ENCODE assay signal across 16 cellular contexts in genomic region chr7:149021725-149022062, GRCh38. TPM values are rescaled to one million over a fixed set of nuclear protein-coding genes. Genes with fewer than 3 reads are reported as not detected.
A peak's percentile ranks its signal among the peaks of the same experiment; 100 is the strongest.
DNase-seq lines count a peak whose midpoint lies in the region; TF ChIP-seq lines count a peak whose summit lies in the region.
"Had no signal": no experiment of that assay in that cellular context is flagged by ENCODE, and none has a peak within 500 bp of the region (broad histone marks: within the 10 kb centered on the region; RNA-seq: fewer than 3 reads in every experiment).

No MANE protein-coding gene starts in this region.

- H3K4me2 ChIP-seq in Loucy (ENCODE audit: low read depth, low read length, poor library complexity, severe bottlenecking): peak overlapping the region; percentile 10

- H3K9me2 ChIP-seq in Loucy (replicated peaks; ENCODE audit: low read depth, low read length): no peaks in the 10 kb centered on the region

- H3K4me1 ChIP-seq in Loucy (ENCODE audit: insufficient read depth, low read length, poor library complexity, severe bottlenecking) (peaks cover 35% of the 10 kb centered on the region), endodermal cell (ENCODE audit: control insufficient read depth, insufficient read depth, low read length) (no peaks in the 10 kb centered on the region)
- H3K4me1 ChIP-seq: SJSA1 had no signal

- peak; percentile 14 for TF ChIP-seq POLR2A in GM15510 (IDR thresholded peaks at IDR 0.05; ENCODE audit: borderline replicate concordance, extremely low read depth, insufficient read length)

- DNase-seq in endodermal cell (no peak), SW480 (ENCODE audit: low spot score) (no peak), NCI-H2029 treated with DMSO at 0.1 percent for 48 hours (lab: John Stamatoyannopoulos, UW) (no peak)
- no peak for DNase-seq in stimulated activated CD4-positive, alpha-beta T cell treated with anti-CD3 and anti-CD28 coated beads, Interleukin-4, amount 100 ng/mL, for 4 hours
- DNase-seq in activated CD8-positive, alpha-beta memory T cell treated with anti-CD3 and anti-CD28 coated beads, Interleukin-2, amount 50 U/mL, for 48 hours: no peak
- DNase-seq: adrenal gland; GOT3; KG1; midbrain; NCI-H1436; NCI-H446; stimulated activated naive CD4-positive, alpha-beta T cell had no signal

- H3K27ac Mint-ChIP-seq in endodermal cell: peak overlapping the region; percentile 60

- no peak for TF ChIP-seq CTCF in 22Rv1 (IDR thresholded peaks at IDR 0.05)
- TF ChIP-seq CTCF in Loucy (conservative IDR thresholded peaks at IDR 0.05; ENCODE audit: low read length): no peak
- TF ChIP-seq CTCF in endodermal cell (conservative IDR thresholded peaks at IDR 0.05): no peak

- H3K9ac ChIP-seq in Loucy (ENCODE audit: low read depth, low read length, poor library complexity, severe bottlenecking): no peak overlapping the region
- no peak overlapping the region for H3K9ac ChIP-seq in endodermal cell (ENCODE audit: extremely low read depth, low read length, poor library complexity, severe bottlenecking)

- no peak overlapping the region for H2AFZ ChIP-seq in Loucy (ENCODE audit: low read length)

- H3K9me3 ChIP-seq in Loucy (ENCODE audit: insufficient read depth, low read depth, low read length) (no peaks in the 10 kb centered on the region), endodermal cell (ENCODE audit: control insufficient read depth, low read length) (no peaks in the 10 kb centered on the region)
- H3K9me3 ChIP-seq: adrenal gland, SJSA1 had no signal

- no peaks in the 10 kb centered on the region for H3K27me3 Mint-ChIP-seq in endodermal cell (ENCODE audit: insufficient read depth)

- peaks cover 11% of the 10 kb centered on the region for H3K4me1 Mint-ChIP-seq in endodermal cell

- peaks cover 36% of the 10 kb centered on the region for H4K20me1 ChIP-seq in Loucy (ENCODE audit: insufficient read depth, low read length, poor library complexity, severe bottlenecking)

- H3K36me3 ChIP-seq in Loucy (ENCODE audit: insufficient read depth, low read length) (peaks cover 19% of the 10 kb centered on the region; the same call in 1 of the 2 replicates), endodermal cell (ENCODE audit: control insufficient read depth, insufficient read depth, low read length) (peaks cover 72% of the 10 kb centered on the region)

- H3K4me3 ChIP-seq in Loucy (ENCODE audit: low read length, poor library complexity, severe bottlenecking) (no peak overlapping the region), endodermal cell (ENCODE audit: low read length) (no peak overlapping the region)
- H3K4me3 ChIP-seq: adrenal gland, SJSA1 had no signal

- no peaks in the 10 kb centered on the region for H3K9me3 Mint-ChIP-seq in endodermal cell

- no peak overlapping the region for H3K4me3 Mint-ChIP-seq in endodermal cell

- WGBS in endodermal cell (ENCODE audit: insufficient coverage in 1 of 2, insufficient read length in 1 of 2), 2 experiments: 94 to 100% methylated on average over 7 to 12 of the region's 12 CpGs

- H3K36me3 Mint-ChIP-seq in endodermal cell (ENCODE audit: low read depth): peaks cover 56% of the 10 kb centered on the region

- no peaks in the 10 kb centered on the region for H3F3A ChIP-seq in Loucy (ENCODE audit: low read depth)

- no peaks in the 10 kb centered on the region for H3K27me3 ChIP-seq in Loucy (ENCODE audit: insufficient read depth, low read length, poor library complexity, severe bottlenecking)
- H3K27me3 ChIP-seq in endodermal cell (ENCODE audit: control insufficient read depth, insufficient read depth, low read length, poor library complexity, severe bottlenecking): no peaks in the 10 kb centered on the region
- H3K27me3 ChIP-seq: adrenal gland, SJSA1 had no signal

- H3K79me2 ChIP-seq in Loucy (ENCODE audit: insufficient read depth, low read length): peaks cover 65% of the 10 kb centered on the region

- peak overlapping the region; percentile 27; the same call in 1 of the 2 replicates for H3K27ac ChIP-seq in 22Rv1
- no peak overlapping the region for H3K27ac ChIP-seq in endodermal cell (ENCODE audit: low read depth, low read length)
- H3K27ac ChIP-seq: SJSA1 had no signal

RNA-seq across cellular contexts. Expression of gene PDIA4, which starts 6.6 kb away (rescaled TPM):
- total RNA-seq in endodermal cell: 100 to 1,000 TPM; 369 to 402 TPM
- polyA plus RNA-seq in endodermal cell (2013, experiment 1 of 2): 188 TPM
- 200 TPM for polyA plus RNA-seq in endodermal cell (2013, experiment 2 of 2)
